15 cellular contexts compared by ENCODE assay signal in genomic region chr17:63291243-63291642, GRCh38.
A peak's percentile ranks its signal among the peaks of the same experiment; 100 is the strongest.
DNase-seq lines count a peak whose midpoint lies in the region; ATAC-seq and TF ChIP-seq lines count a peak whose summit lies in the region.
"Had no signal": no experiment of that assay in that cellular context is flagged by ENCODE, and none has a peak within 500 bp of the region (broad histone marks: within the 10 kb centered on the region; RNA-seq: fewer than 3 reads in every experiment).

No MANE protein-coding gene starts in this region.

- H4K8ac ChIP-seq in IMR-90 (ENCODE audit: low read depth in 2 of 2, low read length in 2 of 2), result no peak overlapping the region

- H3K36me3 Mint-ChIP-seq in activated T-cell treated with anti-CD3 and anti-CD28 coated beads, Interleukin-2, amount 50 U/mL, for 72 hours (ENCODE audit: insufficient read depth in 2 of 2), result peaks cover 10 to 21% of the 10 kb centered on the region in 2 donors
- peaks cover 23% of the 10 kb centered on the region for H3K36me3 Mint-ChIP-seq in activated T-cell treated with anti-CD3 and anti-CD28 coated beads, Interleukin-2, amount 50 U/mL, for 4 hours (ENCODE audit: insufficient read depth)

- H3K27me3 ChIP-seq in IMR-90 (ENCODE audit: control insufficient read depth, insufficient read depth, low read length) (no peaks in the 10 kb centered on the region), smooth muscle cell (ENCODE audit: low read depth) (no peaks in the 10 kb centered on the region)
- H3K27me3 ChIP-seq: BLaER1 had no signal

- no peaks in the 10 kb centered on the region for H3K4me1 Mint-ChIP-seq in activated T-cell treated with anti-CD3 and anti-CD28 coated beads, Interleukin-2, amount 50 U/mL, for 72 hours (ENCODE audit: low read depth)
- H3K4me1 Mint-ChIP-seq in activated T-cell treated with anti-CD3 and anti-CD28 coated beads, Interleukin-2, amount 50 U/mL, for 4 hours (ENCODE audit: low read depth), result no peaks in the 10 kb centered on the region
- H3K4me1 Mint-ChIP-seq: CD8-positive, alpha-beta memory T cell had no signal

- H4K5ac ChIP-seq in IMR-90 (ENCODE audit: low read depth, low read length), result no peak overlapping the region

- H2BK120ac ChIP-seq in IMR-90 (ENCODE audit: low read depth, low read length), result no peak overlapping the region

- ATAC-seq in activated T-cell treated with anti-CD3 and anti-CD28 coated beads, Interleukin-2, amount 50 U/mL, for 72 hours (replicated peaks in 1 of 2), result no peak
- ATAC-seq in activated T-cell treated with anti-CD3 and anti-CD28 coated beads, Interleukin-2, amount 50 U/mL, for 4 hours, result no peak
- ATAC-seq in IMR-90 (ENCODE audit: low read depth) (no peak), SK-N-SH treated with all-trans-retinoic acid at 6 μM for 48 hours (peak; percentile 9; the same call in 1 of the 3 replicates), GM19328 (IDR thresholded peaks at IDR 0.05; ENCODE audit: unreplicated experiment) (no peak)
- ATAC-seq: K562 had no signal

- peaks cover 21% of the 10 kb centered on the region for H3F3A ChIP-seq in smooth muscle cell (ENCODE audit: low read depth)

- H4K20me1 ChIP-seq in IMR-90 (ENCODE audit: insufficient read depth, low read length) (no peaks in the 10 kb centered on the region), smooth muscle cell (ENCODE audit: low read depth) (no peaks in the 10 kb centered on the region)
- H4K20me1 ChIP-seq: BLaER1 had no signal

- H2AFZ ChIP-seq in IMR-90 (replicated peaks; ENCODE audit: low read length, poor library complexity) (no peak overlapping the region), smooth muscle cell (ENCODE audit: low read depth) (no peak overlapping the region)

- H3K4me3 ChIP-seq in IMR-90 (ENCODE audit: insufficient read depth, low read depth, low read length), result no peak overlapping the region
- H3K4me3 ChIP-seq in smooth muscle cell, result no peak overlapping the region
- H3K4me3 ChIP-seq: BLaER1, K562 had no signal

- no peak overlapping the region for H3K56ac ChIP-seq in IMR-90 (ENCODE audit: extremely low read depth, insufficient read depth, low read length)

- peaks cover 3% of the 10 kb centered on the region; the same call in 1 of the 2 replicates for H3K9me3 ChIP-seq in IMR-90 (ENCODE audit: control insufficient read depth, insufficient read depth, low read length)
- peaks cover 2% of the 10 kb centered on the region for H3K9me3 ChIP-seq in smooth muscle cell (replicated peaks; ENCODE audit: low read depth)

- dilution Hi-C loops in IMR-90 (cut with HindIII; ENCODE audit: low sequenced_read_pairs, unreplicated experiment), result no loop called here

- H3K23ac ChIP-seq in IMR-90 (ENCODE audit: low read depth, low read length), result no peak overlapping the region

- no peak for DNase-seq in activated T-cell treated with anti-CD3 and anti-CD28 coated beads, Interleukin-2, amount 50 U/mL, for 72 hours
- DNase-seq in activated T-cell treated with anti-CD3 and anti-CD28 coated beads, Interleukin-2, amount 50 U/mL, for 4 hours, result no peak
- no peak for DNase-seq in IMR-90
- DNase-seq in smooth muscle cell (lab: John Stamatoyannopoulos, UW; ENCODE audit: unreplicated experiment), result no peak
- no peak for DNase-seq in RWPE1 (ENCODE audit: low spot score)
- DNase-seq in NCI-H446 treated with DMSO at 0.1 percent for 48 hours (lab: John Stamatoyannopoulos, UW), result no peak
- DNase-seq: Caco-2; CD8-positive, alpha-beta memory T cell; DND-41; H7 had no signal

- no peak overlapping the region for H3K4ac ChIP-seq in IMR-90 (ENCODE audit: low read depth, low read length)

- no peaks in the 10 kb centered on the region for H3K27me3 Mint-ChIP-seq in activated T-cell treated with anti-CD3 and anti-CD28 coated beads, Interleukin-2, amount 50 U/mL, for 72 hours (ENCODE audit: low read depth)
- H3K27me3 Mint-ChIP-seq in activated T-cell treated with anti-CD3 and anti-CD28 coated beads, Interleukin-2, amount 50 U/mL, for 4 hours (ENCODE audit: low read depth), result no peaks in the 10 kb centered on the region

- TF ChIP-seq POLR2A in IMR-90 (IDR thresholded peaks at IDR 0.05; ENCODE audit: low read depth, low read length), result no peak

- no peak for TF ChIP-seq CTCF in IMR-90 (conservative IDR thresholded peaks at IDR 0.05; ENCODE audit: low read depth, low read length)
- TF ChIP-seq CTCF in smooth muscle cell (IDR thresholded peaks at IDR 0.05; ENCODE audit: borderline replicate concordance, insufficient read depth, poor library complexity, severe bottlenecking), result no peak
- no peak for TF ChIP-seq CTCF in RWPE1 (conservative IDR thresholded peaks at IDR 0.05; ENCODE audit: low read depth)

- H2AK9ac ChIP-seq in IMR-90 (replicated peaks; ENCODE audit: low read depth, low read length, poor library complexity), result no peak overlapping the region

- peaks cover 6% of the 10 kb centered on the region; the same call in 1 of the 2 replicates for H3K9me1 ChIP-seq in IMR-90 (ENCODE audit: insufficient read depth, low read length)

- H3K4me3 Mint-ChIP-seq in activated T-cell treated with anti-CD3 and anti-CD28 coated beads, Interleukin-2, amount 50 U/mL, for 72 hours, result no peak overlapping the region
- no peak overlapping the region for H3K4me3 Mint-ChIP-seq in activated T-cell treated with anti-CD3 and anti-CD28 coated beads, Interleukin-2, amount 50 U/mL, for 4 hours
- H3K4me3 Mint-ChIP-seq: CD8-positive, alpha-beta memory T cell had no signal

- H3K9ac ChIP-seq in IMR-90 (ENCODE audit: low read depth, low read length), result no peak overlapping the region
- H3K9ac ChIP-seq in smooth muscle cell (ENCODE audit: low read depth), result no peak overlapping the region
- H3K9ac ChIP-seq: BLaER1 had no signal

- H3K27ac Mint-ChIP-seq in activated T-cell treated with anti-CD3 and anti-CD28 coated beads, Interleukin-2, amount 50 U/mL, for 72 hours, result peak overlapping the region; percentile 22
- H3K27ac Mint-ChIP-seq: CD8-positive, alpha-beta memory T cell had no signal

- no peak overlapping the region for H4K91ac ChIP-seq in IMR-90 (ENCODE audit: insufficient read depth, low read depth, low read length)

- CTCF ChIA-PET in IMR-90 (lab: Yijun Ruan, JAX), result interaction anchor here (0.6 kb wide), 1 partner anchor 126 kb away, joined by 6 read pairs; no protein-coding TSS in a partner anchor
- CTCF ChIA-PET in RWPE1 (lab: Yijun Ruan, JAX), result no interaction called here

- H3K9me3 Mint-ChIP-seq in activated T-cell treated with anti-CD3 and anti-CD28 coated beads, Interleukin-2, amount 50 U/mL, for 72 hours, result peaks cover 13% of the 10 kb centered on the region in 2 donors
- H3K9me3 Mint-ChIP-seq in activated T-cell treated with anti-CD3 and anti-CD28 coated beads, Interleukin-2, amount 50 U/mL, for 4 hours, result peaks cover 17% of the 10 kb centered on the region

- H2BK15ac ChIP-seq in IMR-90 (ENCODE audit: low read depth, low read length), result no peak overlapping the region

- no peak for TF ChIP-seq RAD21 in IMR-90 (IDR thresholded peaks at IDR 0.05; ENCODE audit: low read length)

- H3K79me2 ChIP-seq in smooth muscle cell (ENCODE audit: low read depth), result peaks cover 7% of the 10 kb centered on the region

- no TSS peak for BruUV-seq in IMR-90 (replicated peaks; lab: Mats Ljungman, UMichigan)

- H3K18ac ChIP-seq in IMR-90 (ENCODE audit: low read depth, low read length), result no peak overlapping the region

- WGBS in IMR-90 (ENCODE audit: extremely low coverage in 2 of 2, insufficient read length in 1 of 2), 2 experiments, result no CpG with 5 or more reads among the region's 1 CpG
- WGBS in smooth muscle cell (ENCODE audit: low lambda C conversion rate), result 76% methylated on average over 1 of the region's 1 CpG

- no peak overlapping the region for H3K27ac ChIP-seq in IMR-90 (ENCODE audit: insufficient read depth, low read length)
- H3K27ac ChIP-seq in smooth muscle cell (ENCODE audit: low read depth), result peak overlapping the region; percentile 32
- no peak overlapping the region for H3K27ac ChIP-seq in RWPE1
- H3K27ac ChIP-seq: 22Rv1, BLaER1 had no signal

- H3K14ac ChIP-seq in IMR-90 (replicated peaks; ENCODE audit: low read depth, low read length), result no peak overlapping the region

- POLR2A ChIA-PET in IMR-90 (lab: Charles Lee; ENCODE audit: unreplicated experiment), result interaction anchor here (0.8 kb wide), 1 partner anchor 11 kb away, joined by 3 read pairs; no protein-coding TSS in a partner anchor
- POLR2A ChIA-PET in RWPE1 (lab: Yijun Ruan, JAX; ENCODE audit: low non-redundant PET), result no interaction called here

- peak overlapping the region; percentile 46 for H2BK5ac ChIP-seq in IMR-90 (ENCODE audit: low read depth, low read length, poor library complexity, severe bottlenecking)

- H3K4me1 ChIP-seq in IMR-90 (ENCODE audit: control insufficient read depth, insufficient read depth, low read length), result peaks cover 9% of the 10 kb centered on the region
- peaks cover 3% of the 10 kb centered on the region for H3K4me1 ChIP-seq in smooth muscle cell (ENCODE audit: low read depth)

- no peak overlapping the region for H2AK5ac ChIP-seq in IMR-90 (ENCODE audit: low read depth, low read length)

- H3K36me3 ChIP-seq in IMR-90 (ENCODE audit: control insufficient read depth, insufficient read depth, low read length) (peaks cover 4% of the 10 kb centered on the region; the same call in 1 of the 2 replicates), smooth muscle cell (ENCODE audit: low read depth) (peaks cover 8% of the 10 kb centered on the region)
- H3K36me3 ChIP-seq: BLaER1 had no signal

- no peak overlapping the region for H3K4me2 ChIP-seq in IMR-90 (ENCODE audit: low read depth, low read length)
- H3K4me2 ChIP-seq in smooth muscle cell, result no peak overlapping the region
- H3K4me2 ChIP-seq: BLaER1 had no signal

- in situ Hi-C loops in IMR-90 (cut with MboI; ENCODE audit: low sequenced_read_pairs), result no loop called here

- H2BK20ac ChIP-seq in IMR-90 (ENCODE audit: low read depth, low read length), result no peak overlapping the region

- intact Hi-C loops in IMR-90 (cut with micrococcal nuclease), result loop anchor here (5.0 kb wide), 1 partner anchor 41 kb away; no protein-coding TSS in a partner anchor

- H3K79me1 ChIP-seq in IMR-90 (ENCODE audit: low read depth in 1 of 2, low read length in 2 of 2), result peaks cover 26 to 43% of the 10 kb centered on the region in 2 experiments

TF ChIP-seq in IMR-90, 13 proteins besides CTCF, POLR2A, EP300 and RAD21 (continues in another document):
- TF ChIP-seq RFX5 (IDR thresholded peaks at IDR 0.05; ENCODE audit: low read depth, low read length), result no peak
